ENCODE assay signal across 8 cellular contexts in genomic region chr3:41199866-41200668, GRCh38. TPM values are rescaled to one million over a fixed set of nuclear protein-coding genes. Genes with fewer than 3 reads are reported as not detected.
DNase-seq lines count a peak whose midpoint lies in the region; ATAC-seq, FAIRE-seq and TF ChIP-seq lines count a peak whose summit lies in the region.

No MANE protein-coding gene starts in this region.

- H3K4me3 ChIP-seq in small intestine (ENCODE audit: low read depth in 1 of 2, low read length in 2 of 2): peak overlapping the region; percentile 82 to 87

- DNase-seq in NCI-H345 (lab: John Stamatoyannopoulos, UW) (peak; percentile 18), NCI-H345 treated with DMSO at 0.1 percent for 48 hours (lab: John Stamatoyannopoulos, UW; ENCODE audit: unreplicated experiment) (no peak), T-cell (peak in 22 of 34 experiments; percentile 5 to 44 (median 18)), MCF 10A (ENCODE audit: unreplicated experiment) (peak; percentile 34), immature natural killer cell (peak; percentile 37 to 42 (median 38)), small intestine (peak; percentile 55), NCI-H226 (no peak)

- H3K27me3 Mint-ChIP-seq in T-cell: no peaks in the 10 kb centered on the region
- no peaks in the 10 kb centered on the region for H3K27me3 Mint-ChIP-seq in MCF 10A (ENCODE audit: insufficient read depth, unreplicated experiment)
- H3K27me3 Mint-ChIP-seq in immature natural killer cell (ENCODE audit: low read depth in 3 of 3): peaks cover 5 to 16% (median 14%) of the 10 kb centered on the region in 3 donors

- H3K27ac ChIP-seq in small intestine (ENCODE audit: low read depth in 1 of 2, low read length in 1 of 2): peak overlapping the region; percentile 97 to 100

- ATAC-seq in HG03139 (IDR thresholded peaks at IDR 0.05; ENCODE audit: unreplicated experiment): peak; percentile 5
- peak; percentile 11 to 29 (median 20) for ATAC-seq in T-cell (replicated peaks in 1 of 4)

- H3K9me3 Mint-ChIP-seq in T-cell (no peaks in the 10 kb centered on the region), MCF 10A (ENCODE audit: unreplicated experiment) (no peaks in the 10 kb centered on the region), immature natural killer cell (no peaks in the 10 kb centered on the region)

- no peaks in the 10 kb centered on the region for H3K36me3 ChIP-seq in small intestine (ENCODE audit: control insufficient read depth in 2 of 2, insufficient read depth in 2 of 2, low read length in 2 of 2)

- H3K9me3 ChIP-seq in small intestine (ENCODE audit: control insufficient read depth, low read depth): no peaks in the 10 kb centered on the region

- POLR2A ChIA-PET in T-cell (lab: Charles Lee): interaction anchor here (0.6 to 2.0 kb wide), 12 partner anchors 8 to 804 kb away, joined by 3 to 17 read pairs (median 4); no protein-coding TSS in a partner anchor
- POLR2A ChIA-PET in MCF 10A (lab: Yijun Ruan, JAX): interaction anchor here (0.7 to 4.1 kb wide), 40 partner anchors 8 to 1108 kb away, joined by 3 to 53 read pairs (median 4); partner anchors contain the start of gene ZNF619

- TF ChIP-seq CTCF in MCF 10A (IDR thresholded peaks at IDR 0.05; ENCODE audit: unreplicated experiment): no peak

- H3K36me3 Mint-ChIP-seq in T-cell (no peaks in the 10 kb centered on the region), MCF 10A (ENCODE audit: insufficient read depth, unreplicated experiment) (peaks cover 8% of the 10 kb centered on the region), immature natural killer cell (no peaks in the 10 kb centered on the region)

- TSS peak; percentile 32 for BruUV-seq in MCF 10A (replicated peaks; lab: Mats Ljungman, UMichigan)

- H3K4me3 Mint-ChIP-seq in T-cell (peak overlapping the region; percentile 86 to 95 (median 93)), MCF 10A (ENCODE audit: unreplicated experiment) (peak overlapping the region; percentile 82), immature natural killer cell (peak overlapping the region; percentile 88 to 98 (median 96))

- H3K4me1 ChIP-seq in small intestine (ENCODE audit: control insufficient read depth in 2 of 2, insufficient read depth in 1 of 2, low read depth in 1 of 2, low read length in 1 of 2): peaks cover 3 to 5% of the 10 kb centered on the region in 2 donors

- peak overlapping the region; percentile 70 to 88 for H3K27ac Mint-ChIP-seq in T-cell
- H3K27ac Mint-ChIP-seq in MCF 10A (ENCODE audit: low read depth, unreplicated experiment): peak overlapping the region; percentile 74
- H3K27ac Mint-ChIP-seq in immature natural killer cell: peak overlapping the region; percentile 86 to 95 (median 91)

- WGBS in small intestine, 3 donors: 0 to 1% (median 0%) methylated on average over 23 to 40 of the region's 40 CpGs

- no peak for FAIRE-seq in small intestine (lab: Jason Lieb, UNC)

- CTCF ChIA-PET in T-cell (lab: Charles Lee) (interaction anchor here (0.6 kb wide), 2 partner anchors 68 to 676 kb away, joined by 6 read pairs; no protein-coding TSS in a partner anchor), MCF 10A (lab: Yijun Ruan, JAX) (interaction anchor here (0.7 to 3.0 kb wide), 5 partner anchors 9 to 1005 kb away, joined by 3 to 25 read pairs (median 3); no protein-coding TSS in a partner anchor)

- intact Hi-C loops in MCF 10A (cut with micrococcal nuclease): loop anchor here (1.0 to 10.0 kb wide), 6 partner anchors 67 to 725 kb away; partner anchors contain the start of gene ZNF619

- H3K4me1 Mint-ChIP-seq in T-cell: peaks cover 43 to 57% (median 47%) of the 10 kb centered on the region in 3 donors
- peaks cover 28% of the 10 kb centered on the region for H3K4me1 Mint-ChIP-seq in MCF 10A (ENCODE audit: insufficient read depth, unreplicated experiment)
- peaks cover 53 to 59% of the 10 kb centered on the region in 2 donors for H3K4me1 Mint-ChIP-seq in immature natural killer cell

- no peaks in the 10 kb centered on the region for H3K27me3 ChIP-seq in small intestine (ENCODE audit: control insufficient read depth in 2 of 2, insufficient read depth in 2 of 2, low read length in 2 of 2)

RNA-seq across cellular contexts. Expression of gene CTNNB1, which starts 0.8 kb away (rescaled TPM):
- total RNA-seq in T-cell (100 to 1,000 TPM; 147 to 180 (median 173) TPM), MCF 10A (2022) (222 and 244 TPM in 2 replicates)
- polyA plus RNA-seq in immature natural killer cell (10 to 100 TPM; 35.4 to 85.5 (median 70.4) TPM), small intestine (100 to 1,000 TPM; 226 to 418 (median 366) TPM)

Comparison
In these comparisons a context has a peak if more than half of its experiments do, and no peak if none do; other contexts are left out.
1. DNase-seq: peak in NCI-H345 (single experiment), T-cell (22 of 34), MCF 10A (single experiment), immature natural killer cell (3 of 3) and small intestine (single experiment); none in NCI-H345 treated with DMSO at 0.1 percent for 48 hours (single experiment) and NCI-H226 (single experiment).
2. Peak in every context shown above with its lines, with median percentiles within 50 percentile points of each other: H3K27ac Mint-ChIP-seq and H3K4me3 Mint-ChIP-seq.